Comparison of ENCODE assay signal across 16 cellular contexts in genomic region chr14:70563869-70564268, GRCh38.
"Had no signal": no experiment of that assay in that cellular context is flagged by ENCODE, and none has a peak within 500 bp of the region (broad histone marks: within the 10 kb centered on the region; RNA-seq: fewer than 3 reads in every experiment).

No MANE protein-coding gene starts in this region.

- ATAC-seq: activated CD4-positive, CD25-positive, alpha-beta regulatory T cell treated with anti-CD3 and anti-CD28 coated beads, Interleukin-2, amount 50 U/mL, for 24 hours; activated CD8-positive, alpha-beta T cell treated with anti-CD3 and anti-CD28 coated beads, Interleukin-2, amount 10 ng/mL, durations not matched to agents 7 days and 5 days; mucosa of descending colon; naive thymus-derived CD4-positive, alpha-beta T cell had no signal

- H3K27me3 Mint-ChIP-seq: activated CD4-positive, alpha-beta T cell treated with anti-CD3 and anti-CD28 coated beads, Interleukin-2, amount 10 ng/mL, durations not matched to agents 7 days and 5 days; activated T-cell treated with anti-CD3 and anti-CD28 coated beads, Interleukin-2, amount 50 U/mL, for 24 hours; naive thymus-derived CD4-positive, alpha-beta T cell had no signal

- H3K27ac Mint-ChIP-seq: activated CD4-positive, alpha-beta T cell treated with anti-CD3 and anti-CD28 coated beads, Interleukin-2, amount 10 ng/mL, durations not matched to agents 7 days and 5 days; activated CD8-positive, alpha-beta T cell treated with anti-CD3 and anti-CD28 coated beads, Interleukin-2, amount 10 ng/mL, durations not matched to agents 7 days and 5 days; activated T-cell treated with anti-CD3 and anti-CD28 coated beads, Interleukin-2, amount 50 U/mL, for 24 hours; T-helper 1 cell treated with Interleukin-12 subunit alpha and Interleukin-12 subunit beta and Interleukin-4 antibody, amounts not matched to agents 30 μg/mL and 1 μg/mL, for 36 hours had no signal

- H3K27me3 ChIP-seq: adrenal gland, thyroid gland had no signal

- H3K4me3 Mint-ChIP-seq: activated CD4-positive, alpha-beta T cell treated with anti-CD3 and anti-CD28 coated beads, Interleukin-2, amount 10 ng/mL, durations not matched to agents 7 days and 5 days; activated CD8-positive, alpha-beta T cell treated with anti-CD3 and anti-CD28 coated beads, Interleukin-2, amount 10 ng/mL, durations not matched to agents 7 days and 5 days; activated T-cell treated with anti-CD3 and anti-CD28 coated beads, Interleukin-2, amount 50 U/mL, for 24 hours; immature natural killer cell; naive thymus-derived CD4-positive, alpha-beta T cell; T-helper 1 cell treated with Interleukin-12 subunit alpha and Interleukin-12 subunit beta and Interleukin-4 antibody, amounts not matched to agents 30 μg/mL and 1 μg/mL, for 36 hours had no signal

- H3K9me3 ChIP-seq: prostate gland, thyroid gland had no signal

- H3K4me3 ChIP-seq: adrenal gland, mucosa of descending colon, prostate gland, thyroid gland had no signal

- H3K27ac ChIP-seq: adrenal gland, prostate gland, thyroid gland had no signal

- H3K4me1 ChIP-seq: adrenal gland, prostate gland, thyroid gland had no signal

- H3K36me3 ChIP-seq: adrenal gland, prostate gland had no signal

- DNase-seq: activated CD4-positive, alpha-beta T cell treated with anti-CD3 and anti-CD28 coated beads, Interleukin-2, amount 10 ng/mL, durations not matched to agents 7 days and 5 days; activated CD8-positive, alpha-beta T cell treated with anti-CD3 and anti-CD28 coated beads, Interleukin-2, amount 10 ng/mL, durations not matched to agents 7 days and 5 days; activated naive CD4-positive, alpha-beta T cell treated with anti-CD3 and anti-CD28 coated beads, Interleukin-2, amount 50 U/mL, for 16 hours; activated T-cell treated with anti-CD3 and anti-CD28 coated beads, Interleukin-2, amount 50 U/mL, for 24 hours; adrenal gland; effector CD8-positive, alpha-beta T cell; immature natural killer cell; kidney glomerular epithelial cell; mesenchymal stem cell; mucosa of descending colon; naive thymus-derived CD4-positive, alpha-beta T cell; stimulated activated naive CD4-positive, alpha-beta T cell treated with Interleukin-2 at 50 U/mL for 16 hours; thyroid gland had no signal
